ENCODE assay signal across 8 cellular contexts in the genomic region with DNA sequence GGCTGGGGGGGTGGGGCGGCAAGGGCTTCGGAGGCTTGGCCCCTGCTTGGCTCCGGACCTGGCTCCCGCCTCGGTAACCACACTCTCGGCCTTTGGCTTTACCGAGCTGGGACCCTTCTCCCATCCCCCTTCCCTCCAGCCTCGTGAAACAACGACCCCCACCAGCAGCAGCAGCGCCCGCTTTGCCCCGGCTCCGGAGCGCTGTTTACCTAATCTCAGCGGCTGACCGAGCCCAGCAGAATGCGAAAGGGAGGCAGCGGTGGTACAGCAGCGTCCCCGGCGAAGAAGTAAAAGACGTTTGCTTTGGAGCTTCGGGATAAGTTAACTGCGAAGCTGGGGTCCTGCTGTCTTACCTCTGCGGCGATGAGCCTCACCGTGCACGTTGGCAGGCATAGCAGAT. TPM values are rescaled to one million over a fixed set of nuclear protein-coding genes. Genes with fewer than 3 reads are reported as not detected.
DNase-seq lines count a peak whose midpoint lies in the region; ATAC-seq and TF ChIP-seq lines count a peak whose summit lies in the region.

No MANE protein-coding gene starts in this region.

- H3K4me3 ChIP-seq in heart right ventricle = peak overlapping the region; percentile 49 to 87 (median 72)
- H3K4me3 ChIP-seq in trophoblast cell (ENCODE audit: low read depth, low read length) = peak overlapping the region; percentile 74

- no peak overlapping the region for H3K23ac ChIP-seq in trophoblast cell (ENCODE audit: low read length)

- no peaks in the 10 kb centered on the region for H3K36me3 ChIP-seq in heart right ventricle
- no peaks in the 10 kb centered on the region for H3K36me3 ChIP-seq in trophoblast cell (ENCODE audit: control insufficient read depth in 1 of 2, insufficient read depth in 2 of 2, low read length in 2 of 2)

- H4K12ac ChIP-seq in trophoblast cell (ENCODE audit: low read depth, low read length) = no peak overlapping the region

- H3K14ac ChIP-seq in trophoblast cell (ENCODE audit: low read length) = no peak overlapping the region

- no peak overlapping the region for H2BK120ac ChIP-seq in trophoblast cell (ENCODE audit: insufficient read depth, low read length, poor library complexity)

- H4K8ac ChIP-seq in trophoblast cell (ENCODE audit: low read depth, low read length) = peak overlapping the region; percentile 53

- no peak overlapping the region for H4K91ac ChIP-seq in trophoblast cell (ENCODE audit: low read depth, low read length)

- peaks cover 0 to 46% (median 25%) of the 10 kb centered on the region in 9 donors for H3K4me1 ChIP-seq in heart right ventricle
- H3K4me1 ChIP-seq in trophoblast cell (ENCODE audit: control insufficient read depth in 1 of 2, insufficient read depth in 2 of 2, low read length in 2 of 2) = peaks cover 0 to 7% of the 10 kb centered on the region in 2 experiments

- no peak overlapping the region for H2BK12ac ChIP-seq in trophoblast cell (ENCODE audit: low read length)

- peak; percentile 3 for DNase-seq in stimulated activated CD4-positive, alpha-beta T cell treated with anti-CD3 and anti-CD28 coated beads, Interleukin-4, amount 100 ng/mL, for 1 hour
- DNase-seq in stimulated activated CD4-positive, alpha-beta T cell treated with anti-CD3 and anti-CD28 coated beads, Interleukin-4, amount 100 ng/mL, for 4 hours = no peak
- DNase-seq in activated T-cell treated with anti-CD3 and anti-CD28 coated beads, Interleukin-2, amount 50 U/mL, for 48 hours = peak; percentile 17 to 20
- DNase-seq in heart right ventricle (peak in 1 of 2 donors; percentile 21), trophoblast cell (peak; percentile 6 to 37), omental fat pad (ENCODE audit: low spot score) (no peak), HPDE6-E6E7 (ENCODE audit: extremely low spot score) (no peak)

- intact Hi-C loops in heart right ventricle (cut with DNase I) = loop anchor here (2.0 to 10.0 kb wide), 15 partner anchors 70 to 1103 kb away; no protein-coding TSS in a partner anchor

- TF ChIP-seq CTCF in heart right ventricle (IDR thresholded peaks at IDR 0.05) (no peak), omental fat pad (IDR thresholded peaks at IDR 0.05) (no peak)

- peak in 3 of 8 donors; percentile 1 to 11 (median 3) for ATAC-seq in heart right ventricle
- ATAC-seq in HG03442 (IDR thresholded peaks at IDR 0.05; ENCODE audit: unreplicated experiment) = no peak
- no peak for ATAC-seq in omental fat pad (ENCODE audit: low FRiP score)

- peaks cover 8% of the 10 kb centered on the region for H3K79me1 ChIP-seq in trophoblast cell (ENCODE audit: low read length)

- peak overlapping the region; percentile 95 for H3K4me2 ChIP-seq in trophoblast cell (ENCODE audit: low read length)

- peak overlapping the region; percentile 88 for H2AFZ ChIP-seq in trophoblast cell (ENCODE audit: insufficient read depth, low read length, poor library complexity)

- H3K9ac ChIP-seq in trophoblast cell (ENCODE audit: low read length) = no peak overlapping the region

- WGBS in heart right ventricle, 2 donors = 0 to 1% methylated on average over 26 to 28 of the region's 28 CpGs
- WGBS in trophoblast cell (ENCODE audit: extremely low coverage, insufficient coverage, insufficient read length) = no CpG with 5 or more reads among the region's 28 CpGs

- H2AK5ac ChIP-seq in trophoblast cell (ENCODE audit: low read length) = no peak overlapping the region

- no peaks in the 10 kb centered on the region for H3K9me3 ChIP-seq in heart right ventricle
- no peaks in the 10 kb centered on the region for H3K9me3 ChIP-seq in trophoblast cell (ENCODE audit: insufficient read depth, low read depth, low read length)

- peak overlapping the region in 9 of 10 donors; percentile 63 to 91 (median 78) for H3K27ac ChIP-seq in heart right ventricle
- H3K27ac ChIP-seq in trophoblast cell (ENCODE audit: low read depth, low read length) = no peak overlapping the region

- no peak overlapping the region for H3K18ac ChIP-seq in trophoblast cell (ENCODE audit: low read length)

- H3K4ac ChIP-seq in trophoblast cell (ENCODE audit: low read depth, low read length) = no peak overlapping the region

- H3K27me3 ChIP-seq in heart right ventricle (peaks cover 0 to 57% (median 0%) of the 10 kb centered on the region in 7 donors), trophoblast cell (ENCODE audit: insufficient read depth, low read length) (no peaks in the 10 kb centered on the region)

- H3K79me2 ChIP-seq in trophoblast cell (ENCODE audit: control insufficient read depth, insufficient read depth, low read length, poor library complexity) = peaks cover 4% of the 10 kb centered on the region

- no peak overlapping the region for H2BK5ac ChIP-seq in trophoblast cell (ENCODE audit: low read depth, low read length, poor library complexity)

RNA-seq across cellular contexts. Expression of a gene that starts 2.0 kb away (rescaled TPM):
- 100 to 1,000 TPM; 118 to 184 (median 148) TPM for total RNA-seq in heart right ventricle
- polyA plus RNA-seq in heart right ventricle = 10 to 100 TPM; 33.7 to 34.3 TPM
- polyA plus RNA-seq in trophoblast cell (2013) = 17.3 and 17.7 TPM in 2 replicates
- total RNA-seq in omental fat pad = 10 to 100 TPM; 16.5 to 31.2 (median 22.3) TPM

Comparison
In these comparisons a context has a peak if more than half of its experiments do, and no peak if none do; other contexts are left out.
1. DNase-seq: peak in stimulated activated CD4-positive, alpha-beta T cell treated with anti-CD3 and anti-CD28 coated beads, Interleukin-4, amount 100 ng/mL, for 1 hour (single experiment), activated T-cell treated with anti-CD3 and anti-CD28 coated beads, Interleukin-2, amount 50 U/mL, for 48 hours (2 of 2) and trophoblast cell (2 of 2); none in stimulated activated CD4-positive, alpha-beta T cell treated with anti-CD3 and anti-CD28 coated beads, Interleukin-4, amount 100 ng/mL, for 4 hours (0 of 2), omental fat pad (single experiment) and HPDE6-E6E7 (single experiment).